Comparison of ENCODE assay signal across 9 cellular contexts in genomic region chr15:67433495-67434099, GRCh38.
DNase-seq lines count a peak whose midpoint lies in the region; ATAC-seq and TF ChIP-seq lines count a peak whose summit lies in the region.
"Had no signal": no experiment of that assay in that cellular context is flagged by ENCODE, and none has a peak within 500 bp of the region (broad histone marks: within the 10 kb centered on the region; RNA-seq: fewer than 3 reads in every experiment).

No MANE protein-coding gene starts in this region.

- in situ Hi-C loops in KBM-7 (cut with MboI; ENCODE audit: low pct_unique_long_range_greater_than_20kb, low sequenced_read_pairs), result no loop called here

- no peak overlapping the region for H3K4me3 Mint-ChIP-seq in WTC11
- H3K4me3 Mint-ChIP-seq in osteocyte (ENCODE audit: unreplicated experiment), result no peak overlapping the region
- H3K4me3 Mint-ChIP-seq: CD4-positive, CD25-positive, alpha-beta regulatory T cell had no signal

- ATAC-seq in WTC11 (peak; percentile 90), omental fat pad (ENCODE audit: low FRiP score) (no peak)

- H3K9me3 Mint-ChIP-seq in WTC11, result no peaks in the 10 kb centered on the region
- H3K9me3 Mint-ChIP-seq in osteocyte (ENCODE audit: unreplicated experiment), result no peaks in the 10 kb centered on the region

- H3K27me3 Mint-ChIP-seq in WTC11 (ENCODE audit: low read depth) (no peaks in the 10 kb centered on the region), osteocyte (ENCODE audit: unreplicated experiment) (no peaks in the 10 kb centered on the region)
- H3K27me3 Mint-ChIP-seq: CD4-positive, CD25-positive, alpha-beta regulatory T cell had no signal

- POLR2A ChIA-PET in WTC11 (lab: Charles Lee), result interaction anchor here (0.6 kb wide), 1 partner anchor 283 kb away, joined by 5 read pairs; no protein-coding TSS in a partner anchor

- TF ChIP-seq CTCF in WTC11 (IDR thresholded peaks at IDR 0.05), result peak; percentile 66
- peak; percentile 86 for TF ChIP-seq CTCF in fibroblast of the aortic adventitia (IDR thresholded peaks at IDR 0.05; ENCODE audit: insufficient read depth, low read length)
- TF ChIP-seq CTCF in osteocyte (IDR thresholded peaks at IDR 0.05), result peak; percentile 81
- TF ChIP-seq CTCF in omental fat pad (IDR thresholded peaks at IDR 0.05), result no peak

- H3K4me1 Mint-ChIP-seq in WTC11 (peaks cover 17% of the 10 kb centered on the region), osteocyte (ENCODE audit: unreplicated experiment) (peaks cover 7% of the 10 kb centered on the region)
- H3K4me1 Mint-ChIP-seq: CD4-positive, CD25-positive, alpha-beta regulatory T cell had no signal

- DNase-seq in NCI-H2081 (lab: John Stamatoyannopoulos, UW), result peak; percentile 12 to 24
- DNase-seq in NCI-H2081 treated with DMSO at 0.1 percent for 48 hours (lab: John Stamatoyannopoulos, UW), result no peak
- DNase-seq in KBM-7, result peak; percentile 88
- peak; percentile 65 for DNase-seq in WTC11 (ENCODE audit: low spot score)
- DNase-seq in fibroblast of the aortic adventitia (ENCODE audit: low read depth), result peak; percentile 70
- DNase-seq in osteocyte (ENCODE audit: extremely low spot score, unreplicated experiment), result peak; percentile 86
- no peak for DNase-seq in omental fat pad (ENCODE audit: low spot score)
- DNase-seq in NCI-H510A (lab: John Stamatoyannopoulos, UW), result no peak

- H3K4me3 ChIP-seq in fibroblast of the aortic adventitia (ENCODE audit: low read depth, low read length), result no peak overlapping the region

- H3K27ac Mint-ChIP-seq in WTC11, result no peak overlapping the region
- H3K27ac Mint-ChIP-seq in osteocyte (ENCODE audit: unreplicated experiment), result no peak overlapping the region
- H3K27ac Mint-ChIP-seq: CD4-positive, CD25-positive, alpha-beta regulatory T cell had no signal

- CTCF ChIA-PET in WTC11 (lab: Charles Lee), result interaction anchor here (0.5 to 1.4 kb wide), 20 partner anchors 9 to 487 kb away, joined by 3 to 7 read pairs (median 3); no protein-coding TSS in a partner anchor

- H3K36me3 Mint-ChIP-seq in WTC11, result no peaks in the 10 kb centered on the region
- H3K36me3 Mint-ChIP-seq in osteocyte (ENCODE audit: unreplicated experiment), result no peaks in the 10 kb centered on the region

TF ChIP-seq in WTC11, 78 proteins besides CTCF, POLR2A, EP300 and RAD21:
- no peak for TF ChIP-seq TP53 (CRISPR knock-in tag; IDR thresholded peaks at IDR 0.05)
- no peak for TF ChIP-seq ATF2 (CRISPR knock-in tag; IDR thresholded peaks at IDR 0.05; ENCODE audit: borderline replicate concordance, low read depth)
- no peak for TF ChIP-seq GABPB1 (CRISPR knock-in tag; IDR thresholded peaks at IDR 0.05)
- no peak for TF ChIP-seq PREB (CRISPR knock-in tag; IDR thresholded peaks at IDR 0.05; ENCODE audit: borderline replicate concordance)
- TF ChIP-seq IRF1 (CRISPR knock-in tag; IDR thresholded peaks at IDR 0.05), result no peak
- no peak for TF ChIP-seq HMGA2 (CRISPR knock-in tag; IDR thresholded peaks at IDR 0.05)
- TF ChIP-seq SOX15 (CRISPR knock-in tag; IDR thresholded peaks at IDR 0.05), result no peak
- TF ChIP-seq GTF2I (CRISPR knock-in tag; conservative IDR thresholded peaks at IDR 0.05), result no peak
- TF ChIP-seq USF1 (CRISPR knock-in tag; IDR thresholded peaks at IDR 0.05), result no peak
- no peak for TF ChIP-seq ZNF232 (CRISPR knock-in tag; IDR thresholded peaks at IDR 0.05)
- no peak for TF ChIP-seq CDX4 (CRISPR knock-in tag; IDR thresholded peaks at IDR 0.05; ENCODE audit: borderline replicate concordance)

Comparison
In these comparisons a context has a peak if more than half of its experiments do, and no peak if none do; other contexts are left out.
1. DNase-seq: peak in NCI-H2081 (2 of 2), KBM-7 (single experiment), WTC11 (single experiment), fibroblast of the aortic adventitia (single experiment) and osteocyte (single experiment); none in NCI-H2081 treated with DMSO at 0.1 percent for 48 hours (single experiment), omental fat pad (single experiment) and NCI-H510A (single experiment).
2. CTCF ChIP-seq: peak in WTC11 (single experiment), fibroblast of the aortic adventitia (single experiment) and osteocyte (single experiment); none in omental fat pad (0 of 3).